In the genomic region with DNA sequence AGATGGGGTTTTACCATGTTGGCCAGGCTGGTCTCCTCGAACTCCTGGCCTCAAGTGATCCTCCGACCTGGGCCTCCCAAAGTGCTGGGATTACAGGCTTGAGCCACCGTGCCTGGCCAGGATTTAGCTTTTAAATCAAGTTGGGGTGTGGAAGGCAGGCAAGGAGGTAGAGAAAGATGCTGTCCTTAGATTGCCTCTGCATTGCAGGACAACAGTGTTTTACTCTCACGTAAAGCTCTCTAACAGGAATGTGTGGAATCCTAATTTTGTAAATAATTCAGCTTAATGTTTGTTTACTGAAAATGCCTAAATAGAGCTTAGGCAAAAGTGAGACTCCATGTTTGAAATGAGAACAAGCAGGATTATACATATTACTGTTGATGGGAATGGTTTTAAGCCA, we compare ENCODE assay signal across 26 cellular contexts. TPM values are rescaled to one million over a fixed set of nuclear protein-coding genes. Genes with fewer than 3 reads are reported as not detected.
"Had no signal": no experiment of that assay in that cellular context is flagged by ENCODE, and none has a peak within 500 bp of the region (broad histone marks: within the 10 kb centered on the region; RNA-seq: fewer than 3 reads in every experiment).

No MANE protein-coding gene starts in this region.

- H3K27me3 Mint-ChIP-seq: effector memory CD8-positive, alpha-beta T cell; naive thymus-derived CD8-positive, alpha-beta T cell; stimulated activated naive CD8-positive, alpha-beta T cell treated with anti-CD3 and anti-CD28 coated beads, Interleukin-15, amount 100 ng/mL, for 72 hours had no signal

- H3K36me3 ChIP-seq: left lung, prostate gland, right atrium auricular region, thyroid gland, vagina had no signal

- H3K4me2 ChIP-seq: hepatocyte, smooth muscle cell had no signal

- H3K4me1 Mint-ChIP-seq: nephron progenitor cell; stimulated activated naive CD8-positive, alpha-beta T cell treated with anti-CD3 and anti-CD28 coated beads, Interleukin-15, amount 100 ng/mL, for 72 hours had no signal

- H3K79me2 ChIP-seq: hepatocyte had no signal

- H3K9me3 Mint-ChIP-seq: effector memory CD8-positive, alpha-beta T cell; naive thymus-derived CD8-positive, alpha-beta T cell; stimulated activated naive CD8-positive, alpha-beta T cell treated with anti-CD3 and anti-CD28 coated beads, Interleukin-15, amount 100 ng/mL, for 72 hours had no signal

- DNase-seq: dermis blood vessel endothelial cell; effector memory CD8-positive, alpha-beta T cell; foreskin keratinocyte; heart left ventricle; kidney; left cardiac atrium; left lung; naive thymus-derived CD8-positive, alpha-beta T cell; nephron progenitor cell; nucleus accumbens; stimulated activated CD4-positive, alpha-beta T cell treated with anti-CD3 and anti-CD28 coated beads, Interleukin-12 subunit alpha, Interleukin-12 subunit beta, amount 100 ng/mL, for 4 hours; stimulated activated CD4-positive, alpha-beta T cell treated with anti-CD3 and anti-CD28 coated beads, Interleukin-1b, Interleukin-23, amount 100 ng/mL, for 48 hours; stimulated activated CD4-positive, alpha-beta T cell treated with anti-CD3 and anti-CD28 coated beads, Interleukin-4, amount 100 ng/mL, for 1 hour; stimulated activated CD8-positive, alpha-beta memory T cell treated with anti-CD3 and anti-CD28 coated beads, Interleukin-4, amount 100 ng/mL, for 48 hours; stimulated activated naive CD4-positive, alpha-beta T cell; stimulated activated naive CD8-positive, alpha-beta T cell treated with anti-CD3 and anti-CD28 coated beads, Interleukin-15, amount 100 ng/mL, for 72 hours; thyroid gland; trophoblast cell had no signal

- H3K27me3 ChIP-seq: foreskin keratinocyte, gastroesophageal sphincter, heart left ventricle, hepatocyte, left lung, right atrium auricular region, thyroid gland, vagina had no signal

- H3K4me3 Mint-ChIP-seq: effector memory CD8-positive, alpha-beta T cell; naive thymus-derived CD8-positive, alpha-beta T cell; nephron progenitor cell; stimulated activated naive CD8-positive, alpha-beta T cell treated with anti-CD3 and anti-CD28 coated beads, Interleukin-15, amount 100 ng/mL, for 72 hours had no signal

- ATAC-seq: effector memory CD8-positive, alpha-beta T cell; foreskin keratinocyte; gastroesophageal sphincter; heart left ventricle; left cardiac atrium; left lung; naive thymus-derived CD8-positive, alpha-beta T cell; sciatic nerve; stimulated activated naive CD8-positive, alpha-beta T cell treated with anti-CD3 and anti-CD28 coated beads, Interleukin-15, amount 100 ng/mL, for 72 hours had no signal

- H3K27ac ChIP-seq: coronary artery, foreskin keratinocyte, gastroesophageal sphincter, heart left ventricle, hepatocyte, left lung, prostate gland, right atrium auricular region, thyroid gland, vagina had no signal

- H3K4me3 ChIP-seq: coronary artery, gastroesophageal sphincter, heart left ventricle, hepatocyte, left lung, prostate gland, right atrium auricular region, smooth muscle cell, thyroid gland, vagina had no signal

- H3K27ac Mint-ChIP-seq: effector memory CD8-positive, alpha-beta T cell; naive thymus-derived CD8-positive, alpha-beta T cell; nephron progenitor cell; stimulated activated naive CD8-positive, alpha-beta T cell treated with anti-CD3 and anti-CD28 coated beads, Interleukin-15, amount 100 ng/mL, for 72 hours had no signal

- H2AFZ ChIP-seq: hepatocyte had no signal

- H3K9me3 ChIP-seq: gastroesophageal sphincter, heart left ventricle, left lung, prostate gland, right atrium auricular region, thyroid gland, vagina had no signal

- H3K4me1 ChIP-seq: foreskin keratinocyte, gastroesophageal sphincter, heart left ventricle, left lung, prostate gland, right atrium auricular region, thyroid gland, vagina had no signal

RNA-seq across cellular contexts. Expression of a gene that starts 29.5 kb away (rescaled TPM):
- polyA plus RNA-seq: naive thymus-derived CD8-positive, alpha-beta T cell had no signal
